In the genomic region with DNA sequence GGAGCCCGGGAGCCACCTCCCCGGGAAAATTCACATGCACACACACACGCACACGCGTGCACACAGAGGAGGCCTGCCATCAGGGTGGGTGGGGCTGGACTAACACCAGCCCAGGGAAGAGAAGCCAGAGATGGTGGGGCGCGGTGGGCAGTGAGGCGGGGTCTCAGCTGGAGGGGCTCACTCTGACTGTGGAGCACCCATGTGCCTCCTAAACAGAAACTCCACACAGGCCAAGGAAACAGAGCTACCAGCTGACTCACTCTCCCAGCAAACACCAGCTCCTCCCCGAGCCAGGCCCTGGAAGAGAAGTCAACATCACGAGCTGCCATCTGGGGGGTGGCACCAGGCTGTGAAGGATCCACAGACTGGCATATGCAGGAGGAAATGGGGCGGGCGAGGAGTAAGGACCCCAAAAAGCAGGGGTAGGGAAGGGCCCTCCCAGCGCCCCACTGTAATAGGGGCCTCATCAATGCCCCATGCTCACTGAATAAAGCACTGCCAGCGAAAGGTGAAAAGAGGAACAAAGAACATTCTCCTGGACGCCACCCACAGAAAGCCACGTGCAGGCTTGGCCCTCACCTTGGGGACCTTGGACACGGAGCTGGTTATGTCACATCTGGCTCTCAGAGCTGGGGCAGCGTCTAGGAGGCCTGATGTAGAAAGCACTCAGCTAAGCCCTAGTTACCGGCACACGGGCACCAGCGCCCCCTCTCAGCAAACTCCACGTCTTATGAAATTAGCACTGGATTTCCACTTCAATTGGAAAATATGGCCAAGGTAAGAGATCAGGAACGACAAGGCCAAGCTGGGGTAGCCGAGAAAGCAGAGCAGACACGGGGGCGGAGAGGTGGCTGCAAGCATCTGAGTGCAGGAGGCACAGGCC, we compare ENCODE assay signal across 8 cellular contexts. TPM values are rescaled to one million over a fixed set of nuclear protein-coding genes. Genes with fewer than 3 reads are reported as not detected.
DNase-seq lines count a peak whose midpoint lies in the region; ATAC-seq and TF ChIP-seq lines count a peak whose summit lies in the region.

No MANE protein-coding gene starts in this region.

- peak overlapping the region in 2 of 4 donors; percentile 13 to 47 for H3K4me3 ChIP-seq in Peyer's patch

- H3K27ac ChIP-seq in Peyer's patch (peak overlapping the region; percentile 63 to 95 (median 80)), epithelial cell of prostate (peak overlapping the region; percentile 96)

- TF ChIP-seq CTCF in Peyer's patch (IDR thresholded peaks at IDR 0.05): peak in 3 of 6 experiments; percentile 16 to 33 (median 28)

- no peak overlapping the region for H3K27ac Mint-ChIP-seq in activated T-helper 17 cell treated with anti-CD3 and anti-CD28 coated beads, Interleukin-2, amount 50 U/mL, for 72 hours

- H3K27me3 Mint-ChIP-seq in activated T-helper 17 cell treated with anti-CD3 and anti-CD28 coated beads, Interleukin-2, amount 50 U/mL, for 72 hours: no peaks in the 10 kb centered on the region

- peaks cover 24 to 55% (median 33%) of the 10 kb centered on the region in 4 donors for H3K4me1 ChIP-seq in Peyer's patch

- in situ Hi-C loops in Caki2 (cut with HindIII; ENCODE audit: low pct_unique_long_range_greater_than_20kb, low sequenced_read_pairs): no loop called here

- no peaks in the 10 kb centered on the region for H3K9me3 Mint-ChIP-seq in activated T-helper 17 cell treated with anti-CD3 and anti-CD28 coated beads, Interleukin-2, amount 50 U/mL, for 72 hours

- peaks cover 9% of the 10 kb centered on the region for H3K4me1 Mint-ChIP-seq in activated T-helper 17 cell treated with anti-CD3 and anti-CD28 coated beads, Interleukin-2, amount 50 U/mL, for 72 hours

- peak; percentile 43 to 45 for TF ChIP-seq POLR2A in Peyer's patch (IDR thresholded peaks at IDR 0.05)

- no peak for ATAC-seq in activated T-helper 17 cell treated with anti-CD3 and anti-CD28 coated beads, Interleukin-2, amount 50 U/mL, for 72 hours (replicated peaks)

- no peaks in the 10 kb centered on the region for H3K36me3 ChIP-seq in Peyer's patch

- DNase-seq in Caki2 (ENCODE audit: low read depth) (peak; percentile 82), H4 (ENCODE audit: low spot score) (peak; percentile 82), Peyer's patch (peak; percentile 81 to 91 (median 83)), epithelial cell of prostate (ENCODE audit: low read depth, low spot score) (peak; percentile 85), midbrain (lab: John Stamatoyannopoulos, UW) (peak; percentile 86), NCI-H2107 treated with DMSO at 0.1 percent for 48 hours (lab: John Stamatoyannopoulos, UW; ENCODE audit: unreplicated experiment) (no peak), ecto neural progenitor cell (ENCODE audit: low spot score) (no peak)

- H3K27me3 ChIP-seq in Peyer's patch: no peaks in the 10 kb centered on the region

- H3K9me3 ChIP-seq in Peyer's patch: no peaks in the 10 kb centered on the region

- H3K36me3 Mint-ChIP-seq in activated T-helper 17 cell treated with anti-CD3 and anti-CD28 coated beads, Interleukin-2, amount 50 U/mL, for 72 hours (ENCODE audit: low read depth): no peaks in the 10 kb centered on the region

- no peak overlapping the region for H3K4me3 Mint-ChIP-seq in activated T-helper 17 cell treated with anti-CD3 and anti-CD28 coated beads, Interleukin-2, amount 50 U/mL, for 72 hours

RNA-seq across cellular contexts. Expression of gene INF2, which starts 8.4 kb away (rescaled TPM):
- 21.6 and 40.7 TPM in 2 replicates for total RNA-seq in Caki2 (2014; rRNA removed; shearing (Covaris generic); ENCODE audit: low replicate concordance)
- total RNA-seq in H4 (2014; rRNA removed; shearing (Covaris generic)): 13.0 and 16.3 TPM in 2 replicates
- 100 to 1,000 TPM; 137 to 287 (median 203) TPM for total RNA-seq in Peyer's patch
- 10 to 100 TPM; 61.9 to 87.8 TPM for total RNA-seq in activated T-helper 17 cell treated with anti-CD3 and anti-CD28 coated beads, Interleukin-2, amount 50 U/mL, for 72 hours

RNA-seq across cellular contexts. Expression of gene ADSS1, which starts 43.0 kb away (rescaled TPM):
- 2.2 and 4.2 TPM in 2 replicates for total RNA-seq in Caki2 (2014; rRNA removed; shearing (Covaris generic); ENCODE audit: low replicate concordance)
- 3.7 and 4.0 TPM in 2 replicates for total RNA-seq in H4 (2014; rRNA removed; shearing (Covaris generic))
- total RNA-seq in Peyer's patch: 10 to 100 TPM; 11.0 to 18.6 (median 17.1) TPM
- total RNA-seq in activated T-helper 17 cell treated with anti-CD3 and anti-CD28 coated beads, Interleukin-2, amount 50 U/mL, for 72 hours: 1 to 10 TPM in 1 of 2 donors, under 1 TPM in 1; 0.91 to 2.4 TPM

Comparison
In these comparisons a context has a peak if more than half of its experiments do, and no peak if none do; other contexts are left out.
1. DNase-seq: peak in Caki2 (single experiment), H4 (single experiment), Peyer's patch (3 of 3), epithelial cell of prostate (single experiment) and midbrain (single experiment); none in NCI-H2107 treated with DMSO at 0.1 percent for 48 hours (single experiment) and ecto neural progenitor cell (single experiment).